Comparison of ENCODE assay signal across 8 cellular contexts in the genomic region with DNA sequence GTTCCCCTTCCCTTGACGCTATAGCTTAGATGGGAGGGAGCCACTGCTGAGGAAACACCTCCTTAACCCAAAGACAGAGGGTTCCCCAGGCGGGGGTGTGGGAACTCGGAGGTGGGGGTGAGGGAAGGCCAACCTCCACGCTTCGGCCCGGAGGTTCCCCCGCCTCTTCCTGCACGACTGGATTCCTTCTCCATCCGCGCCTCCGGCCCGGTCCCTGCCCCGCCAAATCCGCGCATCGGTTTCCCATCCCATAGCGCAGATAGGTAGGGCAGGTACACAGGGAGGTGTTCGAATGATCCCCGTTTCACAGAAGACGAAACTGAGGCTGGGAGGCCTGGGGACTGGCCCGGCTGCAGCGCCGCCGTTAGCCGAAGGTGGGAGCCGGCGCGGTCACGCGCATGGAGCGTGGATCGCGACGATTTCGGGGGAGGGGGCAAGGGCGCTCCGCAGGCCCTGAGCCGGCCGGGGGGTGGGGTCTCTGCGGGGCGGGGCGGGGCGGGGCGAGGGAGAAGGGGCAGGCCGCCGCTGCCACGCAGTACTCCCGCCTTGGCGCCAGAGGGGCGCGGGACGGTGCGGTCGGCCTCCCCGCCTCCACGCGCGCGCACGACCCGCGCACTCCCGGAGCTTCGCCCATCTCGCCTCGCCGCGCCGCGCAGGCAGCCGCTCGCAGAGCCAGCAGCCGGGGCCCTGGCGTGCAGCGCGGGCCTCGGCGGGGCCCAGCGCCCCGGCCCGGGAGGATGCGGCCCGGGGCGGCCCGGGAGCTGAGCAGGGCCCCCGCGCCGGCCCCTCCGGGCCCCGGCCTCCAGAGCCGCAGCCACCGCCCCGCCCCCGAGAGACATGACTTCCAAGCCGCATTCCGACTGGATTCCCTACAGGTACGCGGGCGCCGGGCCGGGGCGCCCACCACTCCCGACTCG. TPM values are rescaled to one million over a fixed set of nuclear protein-coding genes. Genes with fewer than 3 reads are reported as not detected.
DNase-seq lines count a peak whose midpoint lies in the region; ATAC-seq and TF ChIP-seq lines count a peak whose summit lies in the region.

A gene with protein sequence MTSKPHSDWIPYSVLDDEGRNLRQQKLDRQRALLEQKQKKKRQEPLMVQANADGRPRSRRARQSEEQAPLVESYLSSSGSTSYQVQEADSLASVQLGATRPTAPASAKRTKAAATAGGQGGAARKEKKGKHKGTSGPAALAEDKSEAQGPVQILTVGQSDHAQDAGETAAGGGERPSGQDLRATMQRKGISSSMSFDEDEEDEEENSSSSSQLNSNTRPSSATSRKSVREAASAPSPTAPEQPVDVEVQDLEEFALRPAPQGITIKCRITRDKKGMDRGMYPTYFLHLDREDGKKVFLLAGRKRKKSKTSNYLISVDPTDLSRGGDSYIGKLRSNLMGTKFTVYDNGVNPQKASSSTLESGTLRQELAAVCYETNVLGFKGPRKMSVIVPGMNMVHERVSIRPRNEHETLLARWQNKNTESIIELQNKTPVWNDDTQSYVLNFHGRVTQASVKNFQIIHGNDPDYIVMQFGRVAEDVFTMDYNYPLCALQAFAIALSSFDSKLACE (plus strand): TSS at position 538 of the 917 bp plus-strand sequence. CDS start 300 bp downstream, at position 838.

- DNase-seq in COR-L47 (lab: John Stamatoyannopoulos, UW) (peak; percentile 38), NCI-H146 (lab: John Stamatoyannopoulos, UW) (peak; percentile 72), left kidney (ENCODE audit: low read depth, low spot score) (peak; percentile 81), stomach (peak; percentile 26)
- DNase-seq in central memory CD8-positive, alpha-beta T cell (ENCODE audit: low spot score in 2 of 2): no peak
- no peak for DNase-seq in stimulated activated naive CD4-positive, alpha-beta T cell (lab: John Stamatoyannopoulos, UW)

- WGBS in stomach, 5 donors: 1 to 2% (median 1%) methylated on average over 26 to 103 of the region's 104 CpGs

- no peak for TF ChIP-seq POLR2A in stomach (IDR thresholded peaks at IDR 0.05)

- no peak for TF ChIP-seq CTCF in stomach (IDR thresholded peaks at IDR 0.05)

- ATAC-seq in central memory CD8-positive, alpha-beta T cell (replicated peaks; ENCODE audit: extremely low read depth, poor library complexity, severe bottlenecking): no peak
- no peak for ATAC-seq in HG02759 (IDR thresholded peaks at IDR 0.05; ENCODE audit: unreplicated experiment)
- no peak for ATAC-seq in HG03439 (IDR thresholded peaks at IDR 0.05; ENCODE audit: unreplicated experiment)

- intact Hi-C loops in stomach (cut with DNase I; ENCODE audit: low total_unique reads): no loop called here

- peaks cover 3% of the 10 kb centered on the region for H3K4me1 Mint-ChIP-seq in central memory CD8-positive, alpha-beta T cell

- peaks cover 10 to 30% (median 22%) of the 10 kb centered on the region in 4 donors for H3K4me1 ChIP-seq in stomach

- peaks cover 0 to 44% (median 13%) of the 10 kb centered on the region in 3 donors for H3K27me3 ChIP-seq in stomach

- H3K9me3 Mint-ChIP-seq in central memory CD8-positive, alpha-beta T cell: no peaks in the 10 kb centered on the region

- no peak within 1 kb of the TSS for H3K27ac Mint-ChIP-seq in central memory CD8-positive, alpha-beta T cell (ENCODE audit: low read depth)

- peak within 1 kb of the TSS in 1 of 5 donors; percentile 52 for H3K27ac ChIP-seq in stomach

- no peaks in the 10 kb centered on the region for H3K36me3 ChIP-seq in stomach

- no peak for TF ChIP-seq EP300 in stomach (IDR thresholded peaks at IDR 0.05)

- peaks cover 68% of the 10 kb centered on the region for H3K27me3 Mint-ChIP-seq in central memory CD8-positive, alpha-beta T cell

- peak within 1 kb of the TSS; percentile 53 to 71 (median 64) for H3K4me3 ChIP-seq in stomach

- H3K4me3 Mint-ChIP-seq in central memory CD8-positive, alpha-beta T cell: peak within 1 kb of the TSS; percentile 60

- no peaks in the 10 kb centered on the region for H3K36me3 Mint-ChIP-seq in central memory CD8-positive, alpha-beta T cell (ENCODE audit: insufficient read depth)

- no peaks in the 10 kb centered on the region for H3K9me3 ChIP-seq in stomach

RNA-seq across cellular contexts. Expression of the gene that starts here (rescaled TPM):
- 10 to 100 TPM in 1 of 5 donors, 1 to 10 TPM in 1, under 1 TPM in 2, not detected in 1; under 0.01 to 12.1 (median 2.4) TPM for total RNA-seq in stomach
- polyA plus RNA-seq in stomach: 1 to 10 TPM in 2 of 3 donors, under 1 TPM in 1; 0.83 to 2.1 (median 1.4) TPM

Comparison
In these comparisons a context has a peak if more than half of its experiments do, and no peak if none do; other contexts are left out.
1. DNase-seq: peak in COR-L47 (single experiment), NCI-H146 (single experiment), left kidney (single experiment) and stomach (single experiment); none in central memory CD8-positive, alpha-beta T cell (0 of 2) and stimulated activated naive CD4-positive, alpha-beta T cell (0 of 6).